Comparison of ENCODE assay signal across 35 cellular contexts in the genomic region with DNA sequence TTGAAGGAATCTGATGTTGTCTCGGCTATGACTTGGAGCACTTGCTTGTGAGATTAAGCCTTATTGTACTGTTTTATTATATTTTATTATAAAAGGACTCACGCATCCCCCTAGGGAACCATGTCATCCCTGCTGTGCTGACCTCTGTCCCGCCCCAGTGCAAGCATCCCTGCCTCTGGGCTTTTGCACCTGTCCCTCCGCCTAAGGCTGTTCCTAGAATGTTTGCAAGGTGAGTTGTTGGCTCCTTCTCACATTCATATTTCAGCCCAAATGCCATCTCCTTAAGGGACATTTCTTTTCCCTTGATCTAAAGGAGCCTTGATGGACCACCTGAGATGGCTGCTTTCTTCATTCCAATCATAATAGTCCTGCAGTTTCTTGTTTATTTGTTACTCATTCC.
"Had no signal": no experiment of that assay in that cellular context is flagged by ENCODE, and none has a peak within 500 bp of the region (broad histone marks: within the 10 kb centered on the region; RNA-seq: fewer than 3 reads in every experiment).

No MANE protein-coding gene starts in this region.

- H3K36me3 Mint-ChIP-seq: activated CD4-positive, alpha-beta memory T cell treated with anti-CD3 and anti-CD28 coated beads for 36 hours; activated naive CD4-positive, alpha-beta T cell treated with anti-CD3 and anti-CD28 coated beads, Interleukin-2, amount 50 U/mL, for 72 hours; activated naive CD8-positive, alpha-beta T cell treated with anti-CD3 and anti-CD28 coated beads for 36 hours; brain had no signal

- H3K9me3 Mint-ChIP-seq: activated B cell treated with CpG ODN at 0.5 μM for 24 hours; activated CD4-positive, alpha-beta memory T cell treated with anti-CD3 and anti-CD28 coated beads for 36 hours; activated CD8-positive, alpha-beta T cell treated with anti-CD3 and anti-CD28 coated beads for 36 hours; activated naive CD4-positive, alpha-beta T cell treated with anti-CD3 and anti-CD28 coated beads for 36 hours; activated naive CD8-positive, alpha-beta T cell treated with anti-CD3 and anti-CD28 coated beads for 36 hours; activated T-cell treated with anti-CD3 and anti-CD28 coated beads, Interleukin-2, amount 50 U/mL, for 4 hours; activated T-cell treated with anti-CD3 and anti-CD28 coated beads, Interleukin-2, amount 50 U/mL, for 72 hours; activated T-helper 1 cell treated with anti-CD3 and anti-CD28 coated beads, Interleukin-12 subunit alpha, Interleukin-12 subunit beta, Interleukin-2, Interleukin-4 antibody, amounts not matched to agents 30 ng/mL and 10 ng/mL and 1 ng/mL, durations not matched to agents 14 hours and 24 hours and 36 hours; activated T-helper 17 cell treated with anti-CD3 and anti-CD28 coated beads, Interleukin-2, amount 50 U/mL, for 72 hours; brain; T-helper 1 cell treated with Interleukin-12 subunit alpha and Interleukin-12 subunit beta and Interleukin-4 antibody, amounts not matched to agents 30 μg/mL and 1 μg/mL, for 36 hours; T-helper 2 cell treated with Interferon-gamma antibody and Interleukin-4, amounts not matched to agents 5 μg/mL and 100 μg/mL, for 36 hours had no signal

- H3K27me3 Mint-ChIP-seq: activated CD4-positive, alpha-beta memory T cell treated with anti-CD3 and anti-CD28 coated beads for 36 hours; activated CD8-positive, alpha-beta T cell treated with anti-CD3 and anti-CD28 coated beads for 36 hours; activated naive CD8-positive, alpha-beta T cell treated with anti-CD3 and anti-CD28 coated beads for 36 hours; activated T-helper 17 cell treated with anti-CD3 and anti-CD28 coated beads, Interleukin-2, amount 50 U/mL, for 72 hours; central memory CD8-positive, alpha-beta T cell had no signal

- H3K4me1 Mint-ChIP-seq: activated B cell treated with CpG ODN at 0.5 μM for 24 hours; activated T-helper 17 cell treated with anti-CD3 and anti-CD28 coated beads, Interleukin-2, amount 50 U/mL, for 72 hours; central memory CD8-positive, alpha-beta T cell had no signal

- DNase-seq: activated B cell treated with CpG ODN at 0.5 μM for 24 hours; activated CD4-positive, alpha-beta memory T cell treated with anti-CD3 and anti-CD28 coated beads for 36 hours; activated CD4-positive, alpha-beta T cell treated with anti-CD3 and anti-CD28 coated beads for 48 hours; activated CD4-positive, alpha-beta T cell treated with anti-CD3 and anti-CD28 coated beads, Interleukin-2, amount 50 U/mL, for 1 hour; activated CD4-positive, alpha-beta T cell treated with anti-CD3 and anti-CD28 coated beads, Interleukin-2, amount 50 U/mL, for 4 hours; activated CD4-positive, CD25-positive, alpha-beta regulatory T cell treated with anti-CD3 and anti-CD28 coated beads, Interleukin-2, amount 50 U/mL, for 72 hours; activated CD8-positive, alpha-beta memory T cell treated with anti-CD3 and anti-CD28 coated beads, Interleukin-2, amount 50 U/mL, for 4 hours; activated CD8-positive, alpha-beta T cell treated with anti-CD3 and anti-CD28 coated beads for 36 hours; activated effector memory CD4-positive, alpha-beta T cell treated with anti-CD3 and anti-CD28 coated beads, Interleukin-2, amount 50 U/mL, for 16 hours; activated gamma-delta T cell treated with Interleukin-2 at 50 U/mL for 16 hours; activated naive CD4-positive, alpha-beta T cell; activated naive CD4-positive, alpha-beta T cell treated with anti-CD3 and anti-CD28 coated beads for 36 hours; activated naive CD4-positive, alpha-beta T cell treated with anti-CD3 and anti-CD28 coated beads, Interleukin-2, amount 50 U/mL, for 16 hours; activated naive CD8-positive, alpha-beta T cell treated with anti-CD3 and anti-CD28 coated beads for 36 hours; activated T-cell treated with anti-CD3 and anti-CD28 coated beads for 4 hours; activated T-cell treated with anti-CD3 and anti-CD28 coated beads, Interleukin-2, amount 50 U/mL, for 1 hour; activated T-cell treated with anti-CD3 and anti-CD28 coated beads, Interleukin-2, amount 50 U/mL, for 4 hours; activated T-cell treated with anti-CD3 and anti-CD28 coated beads, Interleukin-2, amount 50 U/mL, for 72 hours; adrenal gland; amniotic stem cell; caudate nucleus; cerebellar nuclear complex; T-helper 1 cell; T-helper 2 cell; T-helper 9 cell had no signal

- H3K4me3 Mint-ChIP-seq: activated B cell treated with CpG ODN at 0.5 μM for 24 hours; activated CD4-positive, alpha-beta memory T cell treated with anti-CD3 and anti-CD28 coated beads for 36 hours; activated CD8-positive, alpha-beta T cell treated with anti-CD3 and anti-CD28 coated beads for 36 hours; activated naive CD4-positive, alpha-beta T cell treated with anti-CD3 and anti-CD28 coated beads for 36 hours; activated naive CD8-positive, alpha-beta T cell treated with anti-CD3 and anti-CD28 coated beads for 36 hours; activated T-cell treated with anti-CD3 and anti-CD28 coated beads, Interleukin-2, amount 50 U/mL, for 4 hours; activated T-cell treated with anti-CD3 and anti-CD28 coated beads, Interleukin-2, amount 50 U/mL, for 72 hours; activated T-helper 1 cell treated with anti-CD3 and anti-CD28 coated beads, Interleukin-12 subunit alpha, Interleukin-12 subunit beta, Interleukin-2, Interleukin-4 antibody, amounts not matched to agents 30 ng/mL and 10 ng/mL and 1 ng/mL, durations not matched to agents 14 hours and 24 hours and 36 hours; activated T-helper 17 cell treated with anti-CD3 and anti-CD28 coated beads, Interleukin-2, amount 50 U/mL, for 72 hours; brain; central memory CD8-positive, alpha-beta T cell; T-helper 1 cell treated with Interleukin-12 subunit alpha and Interleukin-12 subunit beta and Interleukin-4 antibody, amounts not matched to agents 30 μg/mL and 1 μg/mL, for 36 hours; T-helper 2 cell treated with Interferon-gamma antibody and Interleukin-4, amounts not matched to agents 5 μg/mL and 100 μg/mL, for 36 hours had no signal

- H3K27ac Mint-ChIP-seq: activated B cell treated with CpG ODN at 0.5 μM for 24 hours; activated CD4-positive, alpha-beta memory T cell treated with anti-CD3 and anti-CD28 coated beads for 36 hours; activated CD8-positive, alpha-beta T cell treated with anti-CD3 and anti-CD28 coated beads for 36 hours; activated naive CD4-positive, alpha-beta T cell treated with anti-CD3 and anti-CD28 coated beads for 36 hours; activated naive CD4-positive, alpha-beta T cell treated with anti-CD3 and anti-CD28 coated beads, Interleukin-2, amount 50 U/mL, for 72 hours; activated naive CD8-positive, alpha-beta T cell treated with anti-CD3 and anti-CD28 coated beads for 36 hours; activated T-cell treated with anti-CD3 and anti-CD28 coated beads, Interleukin-2, amount 50 U/mL, for 72 hours; activated T-helper 1 cell treated with anti-CD3 and anti-CD28 coated beads, Interleukin-12 subunit alpha, Interleukin-12 subunit beta, Interleukin-2, Interleukin-4 antibody, amounts not matched to agents 30 ng/mL and 10 ng/mL and 1 ng/mL, durations not matched to agents 14 hours and 24 hours and 36 hours; activated T-helper 17 cell treated with anti-CD3 and anti-CD28 coated beads, Interleukin-2, amount 50 U/mL, for 72 hours; brain; T-helper 1 cell treated with Interleukin-12 subunit alpha and Interleukin-12 subunit beta and Interleukin-4 antibody, amounts not matched to agents 30 μg/mL and 1 μg/mL, for 36 hours; T-helper 2 cell treated with Interferon-gamma antibody and Interleukin-4, amounts not matched to agents 5 μg/mL and 100 μg/mL, for 36 hours had no signal

- H3K36me3 ChIP-seq: adrenal gland, ascending aorta, cardiac muscle cell had no signal

- H3K4me1 ChIP-seq: adrenal gland, ascending aorta had no signal

- H3K9me3 ChIP-seq: ascending aorta had no signal

- H3K27me3 ChIP-seq: adrenal gland, ascending aorta, cardiac muscle cell had no signal

- H3K4me3 ChIP-seq: adrenal gland, ascending aorta, cardiac muscle cell had no signal

- H3K27ac ChIP-seq: adrenal gland, ascending aorta, cardiac muscle cell, VCaP had no signal

- ATAC-seq: activated CD8-positive, alpha-beta T cell treated with anti-CD3 and anti-CD28 coated beads for 36 hours; activated naive CD4-positive, alpha-beta T cell treated with anti-CD3 and anti-CD28 coated beads, Interleukin-2, amount 50 U/mL, for 72 hours; activated T-cell treated with anti-CD3 and anti-CD28 coated beads, Interleukin-2, amount 50 U/mL, for 4 hours; activated T-cell treated with anti-CD3 and anti-CD28 coated beads, Interleukin-2, amount 50 U/mL, for 72 hours; activated T-helper 17 cell treated with anti-CD3 and anti-CD28 coated beads, Interleukin-2, amount 50 U/mL, for 72 hours had no signal
